ENCODE assay signal across 15 cellular contexts in the genomic region with DNA sequence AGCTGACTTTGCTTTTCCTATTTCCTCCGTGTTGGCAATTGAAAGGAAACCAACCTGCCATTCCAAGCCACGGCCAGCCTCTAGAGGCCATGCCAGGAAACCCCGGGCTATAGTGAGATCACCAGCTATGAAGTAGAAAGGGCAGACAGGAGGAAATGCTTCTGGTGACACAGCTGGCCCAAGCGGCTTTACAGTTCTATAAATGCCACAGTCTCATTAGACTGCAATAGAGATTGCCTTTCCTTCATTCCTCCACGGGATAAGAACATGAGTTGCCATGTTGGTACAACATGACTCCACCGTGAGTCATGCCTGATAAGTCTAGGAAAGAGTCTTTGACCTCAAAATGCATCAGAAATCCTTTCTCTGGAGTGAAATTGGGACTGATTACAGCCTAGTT.
DNase-seq lines count a peak whose midpoint lies in the region; ATAC-seq, FAIRE-seq and TF ChIP-seq lines count a peak whose summit lies in the region.
"Had no signal": no experiment of that assay in that cellular context is flagged by ENCODE, and none has a peak within 500 bp of the region (broad histone marks: within the 10 kb centered on the region; RNA-seq: fewer than 3 reads in every experiment).

No MANE protein-coding gene starts in this region.

- intact Hi-C loops in spleen (cut with DNase I; ENCODE audit: low total_unique reads), result no loop called here

- H3K4me3 ChIP-seq in foreskin fibroblast (ENCODE audit: low read depth in 1 of 2, low read length in 2 of 2), result no peak overlapping the region
- no peak overlapping the region for H3K4me3 ChIP-seq in small intestine (ENCODE audit: low read depth in 1 of 2, low read length in 2 of 2)
- no peak overlapping the region for H3K4me3 ChIP-seq in spleen

- no peaks in the 10 kb centered on the region for H3K27me3 ChIP-seq in small intestine (ENCODE audit: control insufficient read depth in 2 of 2, insufficient read depth in 2 of 2, low read length in 2 of 2)
- no peaks in the 10 kb centered on the region for H3K27me3 ChIP-seq in spleen (replicated peaks in 1 of 7)

- WGBS in small intestine, 3 donors, result 25 to 40% (median 29%) methylated on average over 6 of the region's 6 CpGs
- WGBS in spleen, 5 donors, result 14 to 26% (median 19%) methylated on average over 6 of the region's 6 CpGs

- TF ChIP-seq CTCF in foreskin fibroblast (IDR thresholded peaks at IDR 0.05; ENCODE audit: low read depth, low read length) (no peak), spleen (IDR thresholded peaks at IDR 0.05 in 8 of 11, conservative IDR thresholded peaks at IDR 0.05 in 3 of 11) (no peak)

- H3K9me3 ChIP-seq in small intestine (ENCODE audit: control insufficient read depth, low read depth), result no peaks in the 10 kb centered on the region
- H3K9me3 ChIP-seq in spleen, result peaks cover 0 to 6% (median 2%) of the 10 kb centered on the region in 8 donors
- H3K9me3 ChIP-seq: SK-N-SH had no signal

- H3K4me1 ChIP-seq in small intestine (ENCODE audit: control insufficient read depth in 2 of 2, insufficient read depth in 1 of 2, low read depth in 1 of 2, low read length in 1 of 2), result no peaks in the 10 kb centered on the region
- no peaks in the 10 kb centered on the region for H3K4me1 ChIP-seq in spleen

- DNase-seq in GM04504 (ENCODE audit: low read depth) (peak; percentile 8), SW480 (ENCODE audit: low spot score) (peak; percentile 11), foreskin fibroblast (peak; percentile 50 to 75), small intestine (peak; percentile 4), spleen (no peak), hippocampal formation (lab: John Stamatoyannopoulos, UW) (no peak)
- DNase-seq: activated CD4-positive, CD25-positive, alpha-beta regulatory T cell; activated T-cell treated with anti-CD3 and anti-CD28 coated beads, Interleukin-2, amount 50 U/mL, for 24 hours; endodermal cell; H9; midbrain; NCI-H187; NK-92 treated with Interleukin-12 subunit alpha and Interleukin-12 subunit beta, amount 100 ng/mL, for 24 hours; SK-N-SH had no signal

- FAIRE-seq in small intestine (lab: Jason Lieb, UNC), result no peak

- no peak for TF ChIP-seq POLR2A in spleen (IDR thresholded peaks at IDR 0.05)

- ATAC-seq in HG02588 (IDR thresholded peaks at IDR 0.05; ENCODE audit: unreplicated experiment), result no peak

- H3K27ac ChIP-seq in small intestine (ENCODE audit: low read depth in 1 of 2, low read length in 1 of 2) (no peak overlapping the region), spleen (no peak overlapping the region)

- no peaks in the 10 kb centered on the region for H3K36me3 ChIP-seq in small intestine (ENCODE audit: control insufficient read depth in 2 of 2, insufficient read depth in 2 of 2, low read length in 2 of 2)
- H3K36me3 ChIP-seq in spleen, result no peaks in the 10 kb centered on the region

Comparison
In these comparisons a context has a peak if more than half of its experiments do, and no peak if none do; other contexts are left out.
1. DNase-seq: peak in GM04504 (single experiment), SW480 (single experiment), foreskin fibroblast (2 of 2) and small intestine (single experiment); none in spleen (single experiment) and hippocampal formation (0 of 2).